In genomic region chr3:4841783-4842440, GRCh38 we compare ENCODE assay signal across 12 cellular contexts.
A peak's percentile ranks its signal among the peaks of the same experiment; 100 is the strongest.
DNase-seq lines count a peak whose midpoint lies in the region; ATAC-seq and TF ChIP-seq lines count a peak whose summit lies in the region.
"Had no signal": no experiment of that assay in that cellular context is flagged by ENCODE, and none has a peak within 500 bp of the region (broad histone marks: within the 10 kb centered on the region; RNA-seq: fewer than 3 reads in every experiment).

No MANE protein-coding gene starts in this region.

- H3K36me3 Mint-ChIP-seq in T-helper 17 cell (ENCODE audit: low read depth), result peaks cover 2% of the 10 kb centered on the region
- H3K36me3 Mint-ChIP-seq in natural killer cell treated with Interleukin-12 subunit alpha and Interleukin-12 subunit beta and Interleukin-15 and Interleukin-18, amount 100 ng/mL, for 72 hours, result peaks cover 32% of the 10 kb centered on the region

- H3K4me1 ChIP-seq in GM23248 (ENCODE audit: insufficient read depth) (no peaks in the 10 kb centered on the region), prostate gland (replicated peaks) (no peaks in the 10 kb centered on the region)

- H3K9ac ChIP-seq in GM23248, result no peak overlapping the region

- H3K27ac ChIP-seq in GM23248 (no peak overlapping the region), prostate gland (no peak overlapping the region)
- H3K27ac ChIP-seq: epithelial cell of prostate had no signal

- WGBS in GM23248 (ENCODE audit: low coverage in 1 of 2, low lambda C conversion rate in 2 of 2, missing lambda C conversion rate in 2 of 2), 2 experiments, result 69 to 71% methylated on average over 3 of the region's 3 CpGs
- WGBS in prostate gland, result 76% methylated on average over 3 of the region's 3 CpGs

- H4K20me1 ChIP-seq in GM23248 (ENCODE audit: insufficient read depth), result no peaks in the 10 kb centered on the region

- H3K9me3 ChIP-seq in GM23248 (ENCODE audit: low read depth) (no peaks in the 10 kb centered on the region), T-helper 17 cell (ENCODE audit: control insufficient read depth, low read length, poor library complexity, severe bottlenecking) (no peaks in the 10 kb centered on the region), prostate gland (no peaks in the 10 kb centered on the region)
- H3K9me3 ChIP-seq: stomach had no signal

- TF ChIP-seq POLR2A in prostate gland (IDR thresholded peaks at IDR 0.05), result no peak

- H3K4me3 Mint-ChIP-seq in T-helper 17 cell, result peak overlapping the region; percentile 70
- peak overlapping the region; percentile 83 for H3K4me3 Mint-ChIP-seq in natural killer cell treated with Interleukin-12 subunit alpha and Interleukin-12 subunit beta and Interleukin-15 and Interleukin-18, amount 100 ng/mL, for 72 hours

- H3K9me3 Mint-ChIP-seq in natural killer cell treated with Interleukin-12 subunit alpha and Interleukin-12 subunit beta and Interleukin-15 and Interleukin-18, amount 100 ng/mL, for 72 hours, result no peaks in the 10 kb centered on the region

- H3K4me3 ChIP-seq in GM23248 (no peak overlapping the region), choroid plexus epithelial cell (ENCODE audit: low read depth, low read length) (no peak overlapping the region), prostate gland (no peak overlapping the region)
- H3K4me3 ChIP-seq: stomach had no signal

- H3K4me2 ChIP-seq in GM23248 (ENCODE audit: unreplicated experiment), result no peak overlapping the region

- intact Hi-C loops in prostate gland (cut with DNase I), result no loop called here

- H3K36me3 ChIP-seq in GM23248 (ENCODE audit: low read depth) (no peaks in the 10 kb centered on the region), prostate gland (no peaks in the 10 kb centered on the region)

- peaks cover 46% of the 10 kb centered on the region for H3K4me1 Mint-ChIP-seq in T-helper 17 cell
- peaks cover 64 to 78% of the 10 kb centered on the region in 2 donors for H3K4me1 Mint-ChIP-seq in natural killer cell treated with Interleukin-12 subunit alpha and Interleukin-12 subunit beta and Interleukin-15 and Interleukin-18, amount 100 ng/mL, for 72 hours (ENCODE audit: low read depth in 2 of 2)

- no peaks in the 10 kb centered on the region for H3F3A ChIP-seq in GM23248 (ENCODE audit: insufficient read depth)

- peak overlapping the region; percentile 100 for H3K27ac Mint-ChIP-seq in T-helper 17 cell
- peak overlapping the region; percentile 100 for H3K27ac Mint-ChIP-seq in natural killer cell treated with Interleukin-12 subunit alpha and Interleukin-12 subunit beta and Interleukin-15 and Interleukin-18, amount 100 ng/mL, for 72 hours

- TF ChIP-seq CTCF in choroid plexus epithelial cell (conservative IDR thresholded peaks at IDR 0.05; ENCODE audit: low read depth, low read length) (no peak), prostate gland (IDR thresholded peaks at IDR 0.05) (no peak)

- peak; percentile 30 for DNase-seq in GM23248
- DNase-seq in T-helper 17 cell, result no peak
- peak; percentile 51 for DNase-seq in choroid plexus epithelial cell (ENCODE audit: low read depth)
- no peak for DNase-seq in natural killer cell treated with Interleukin-12 subunit alpha and Interleukin-12 subunit beta and Interleukin-15 and Interleukin-18, amount 100 ng/mL, for 72 hours (ENCODE audit: low spot score)
- no peak for DNase-seq in UCSD-AML1 (lab: John Stamatoyannopoulos, UW; ENCODE audit: unreplicated experiment)
- DNase-seq in mesenteric fat pad (ENCODE audit: low spot score), result no peak
- no peak for DNase-seq in prostate gland (ENCODE audit: low spot score)
- DNase-seq: central memory CD4-positive, alpha-beta T cell; NCI-H1092; stomach had no signal

- in situ Hi-C loops in GM23248 (cut with MboI), result no loop called here

- H2AFZ ChIP-seq in GM23248, result no peak overlapping the region; the same call in 1 of the 2 replicates

- no peaks in the 10 kb centered on the region for H3K9me2 ChIP-seq in GM23248 (ENCODE audit: insufficient read depth)

- ATAC-seq in T-helper 17 cell (peak; percentile 11), GM18517 (IDR thresholded peaks at IDR 0.05; ENCODE audit: unreplicated experiment) (no peak)
- peak; percentile 66 to 73 for ATAC-seq in natural killer cell treated with Interleukin-12 subunit alpha and Interleukin-12 subunit beta and Interleukin-15 and Interleukin-18, amount 100 ng/mL, for 72 hours

- no peaks in the 10 kb centered on the region for H3K27me3 ChIP-seq in GM23248 (replicated peaks; ENCODE audit: insufficient read depth)
- no peaks in the 10 kb centered on the region for H3K27me3 ChIP-seq in prostate gland (replicated peaks; ENCODE audit: insufficient read depth)
- H3K27me3 ChIP-seq: stomach had no signal

- no peaks in the 10 kb centered on the region for H3K79me2 ChIP-seq in GM23248 (ENCODE audit: insufficient read depth)

- H3K27me3 Mint-ChIP-seq in T-helper 17 cell, result no peaks in the 10 kb centered on the region
- no peaks in the 10 kb centered on the region for H3K27me3 Mint-ChIP-seq in natural killer cell treated with Interleukin-12 subunit alpha and Interleukin-12 subunit beta and Interleukin-15 and Interleukin-18, amount 100 ng/mL, for 72 hours

Comparison
In these comparisons a context has a peak if more than half of its experiments do, and no peak if none do; other contexts are left out.
1. DNase-seq: peak in GM23248 (single experiment) and choroid plexus epithelial cell (single experiment); none in T-helper 17 cell (0 of 3), natural killer cell treated with Interleukin-12 subunit alpha and Interleukin-12 subunit beta and Interleukin-15 and Interleukin-18, amount 100 ng/mL, for 72 hours (single experiment), UCSD-AML1 (single experiment), mesenteric fat pad (single experiment) and prostate gland (single experiment).